19 cellular contexts compared by ENCODE assay signal in the genomic region with DNA sequence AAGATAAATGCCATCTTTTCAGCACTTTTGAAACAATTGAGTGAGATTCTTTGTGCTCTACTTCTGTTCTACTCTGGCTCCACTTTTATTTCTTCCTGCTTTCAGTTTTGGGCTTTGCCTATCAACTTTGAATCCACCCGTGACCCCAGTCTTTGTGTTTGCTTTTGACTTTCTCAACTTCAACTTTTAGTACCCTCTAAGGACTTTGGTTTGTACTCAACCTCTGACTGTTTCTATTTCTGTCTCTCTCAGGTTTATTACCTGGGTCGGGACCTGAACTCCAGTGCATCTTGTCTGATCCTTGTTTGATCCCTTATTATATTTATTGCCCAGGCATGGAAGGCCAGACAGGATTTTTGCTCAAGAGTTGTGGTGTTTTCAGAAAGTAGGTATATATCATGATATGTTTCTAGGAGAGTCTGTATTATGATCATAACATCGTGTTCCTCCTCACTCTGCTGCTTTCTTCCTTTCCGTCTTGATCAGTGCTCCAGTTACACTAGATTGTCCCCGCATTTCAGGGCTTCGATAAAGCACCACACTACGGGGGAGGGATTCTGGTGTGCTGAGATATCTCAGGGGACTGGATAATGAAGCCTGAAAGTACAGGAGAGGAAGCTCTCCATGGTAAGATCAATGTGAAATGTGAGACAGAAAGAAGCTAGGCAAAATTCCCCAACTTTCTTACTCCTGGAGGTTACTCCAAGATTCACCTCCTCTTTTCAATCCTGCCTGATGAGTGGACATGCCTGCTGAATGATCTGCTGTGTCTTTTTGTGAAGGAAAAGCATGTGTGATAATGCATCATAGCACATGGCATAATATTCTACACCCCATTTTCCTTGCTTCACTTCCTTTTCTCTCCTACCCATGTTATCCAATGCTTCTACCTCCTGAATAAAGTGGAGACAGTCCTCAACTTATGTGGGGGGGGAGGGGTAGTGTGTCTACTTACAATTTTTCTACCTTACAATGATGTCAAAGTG.
"Had no signal": no experiment of that assay in that cellular context is flagged by ENCODE, and none has a peak within 500 bp of the region (broad histone marks: within the 10 kb centered on the region; RNA-seq: fewer than 3 reads in every experiment).

No MANE protein-coding gene starts in this region.

- FAIRE-seq: frontal cortex had no signal

- H3K36me3 ChIP-seq: colonic mucosa, heart right ventricle, left ventricle myocardium inferior, neutrophil, tibial nerve, upper lobe of right lung, vagina had no signal

- ATAC-seq: heart right ventricle; naive thymus-derived CD8-positive, alpha-beta T cell; psoas muscle; sciatic nerve; stimulated activated naive B cell treated with anti-CD40 and anti-IgM and Interleukin-4, amounts not matched to agents 10 μg/mL and 1 μg/mL and 100 μg/mL, for 72 hours; stimulated activated naive CD8-positive, alpha-beta T cell treated with anti-CD3 and anti-CD28 coated beads, Interleukin-15, amount 100 ng/mL, for 72 hours; upper lobe of right lung had no signal

- H3K4me3 ChIP-seq: colonic mucosa, heart right ventricle, left ventricle myocardium inferior, psoas muscle, testis, tibial nerve, upper lobe of right lung, vagina had no signal

- H3K27me3 ChIP-seq: colonic mucosa, heart right ventricle, neutrophil, testis, tibial nerve, upper lobe of right lung, vagina had no signal

- H3K4me1 ChIP-seq: colonic mucosa, heart right ventricle, left ventricle myocardium inferior, psoas muscle, testis, tibial nerve, upper lobe of right lung, vagina had no signal

- H3K9me3 ChIP-seq: colonic mucosa, heart right ventricle, left ventricle myocardium inferior, neutrophil, psoas muscle, testis, tibial nerve, upper lobe of right lung, vagina had no signal

- H3K27ac ChIP-seq: colonic mucosa, heart right ventricle, left ventricle myocardium inferior, neutrophil, psoas muscle, testis, tibial nerve, upper lobe of right lung, vagina had no signal

- DNase-seq: colonic mucosa; dermis blood vessel endothelial cell; heart right ventricle; islet precursor cell; left ventricle myocardium inferior; naive thymus-derived CD8-positive, alpha-beta T cell; psoas muscle; retina; stimulated activated CD4-positive, alpha-beta T cell treated with anti-CD3 and anti-CD28 coated beads, Interleukin-2, amount 100 ng/mL, for 24 hours; stimulated activated CD4-positive, alpha-beta T cell treated with anti-CD3 and anti-CD28 coated beads, Interleukin-4, amount 100 ng/mL, for 4 hours; stimulated activated naive B cell treated with anti-CD40 and anti-IgM and Interleukin-4, amounts not matched to agents 10 μg/mL and 1 μg/mL and 100 μg/mL, for 72 hours; stimulated activated naive CD8-positive, alpha-beta T cell treated with anti-CD3 and anti-CD28 coated beads, Interleukin-15, amount 100 ng/mL, for 72 hours; testis; upper lobe of right lung had no signal
